In the genomic region with DNA sequence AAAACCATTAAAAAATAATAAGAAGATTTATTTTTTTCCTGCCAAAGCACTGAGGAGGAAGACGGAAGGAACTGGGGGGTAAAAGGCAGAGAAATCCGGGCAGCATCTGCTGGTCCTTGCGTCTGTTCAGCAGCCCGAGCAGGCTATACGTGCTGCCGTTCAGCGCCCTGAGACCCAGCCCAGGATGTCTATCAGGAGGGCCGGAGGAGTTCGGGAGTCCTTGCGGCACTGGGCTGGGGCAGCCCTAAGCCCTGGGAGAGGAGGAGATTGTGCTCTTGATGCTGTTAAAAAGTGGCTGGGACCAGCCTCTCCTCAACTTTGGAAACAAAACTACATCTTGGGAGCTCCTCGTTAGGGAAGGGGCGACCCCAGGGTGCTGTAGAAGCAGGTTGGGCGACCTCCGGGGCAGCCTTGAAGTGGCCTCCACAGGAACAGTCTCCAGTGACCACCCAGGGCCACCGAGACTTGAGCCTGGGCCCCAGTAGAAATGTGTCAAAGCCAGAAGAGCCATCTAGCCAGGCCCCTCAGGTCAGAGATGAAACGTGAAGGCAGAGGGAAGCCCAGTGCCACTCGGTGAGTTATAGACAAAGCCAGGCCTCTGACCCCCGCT, we compare ENCODE assay signal across 8 cellular contexts. TPM values are rescaled to one million over a fixed set of nuclear protein-coding genes. Genes with fewer than 3 reads are reported as not detected.
DNase-seq lines count a peak whose midpoint lies in the region; ATAC-seq and TF ChIP-seq lines count a peak whose summit lies in the region.
"Had no signal": no experiment of that assay in that cellular context is flagged by ENCODE, and none has a peak within 500 bp of the region (broad histone marks: within the 10 kb centered on the region; RNA-seq: fewer than 3 reads in every experiment).

No MANE protein-coding gene starts in this region.

- H3K36me3 Mint-ChIP-seq in activated T-helper 1 cell treated with anti-CD3 and anti-CD28 coated beads, Interleukin-12 subunit alpha, Interleukin-12 subunit beta, Interleukin-2, Interleukin-4 antibody, amounts not matched to agents 30 ng/mL and 10 ng/mL and 1 ng/mL, durations not matched to agents 14 hours and 24 hours and 36 hours (ENCODE audit: low read depth), result peaks cover 1% of the 10 kb centered on the region

- CTCF ChIA-PET in IMR-90 (lab: Yijun Ruan, JAX), result interaction anchor here (0.7 to 1.5 kb wide), 2 partner anchors 31 to 147 kb away, joined by 3 to 7 read pairs; no protein-coding TSS in a partner anchor

- BruUV-seq in IMR-90 (replicated peaks; lab: Mats Ljungman, UMichigan), result no TSS peak

- no peak overlapping the region for H3K4me3 ChIP-seq in IMR-90 (ENCODE audit: insufficient read depth, low read depth, low read length)
- no peak overlapping the region for H3K4me3 ChIP-seq in left lung

- H3K14ac ChIP-seq in IMR-90 (replicated peaks; ENCODE audit: low read depth, low read length), result peak overlapping the region; percentile 68; the same call in 1 of the 2 replicates

- intact Hi-C loops in IMR-90 (cut with micrococcal nuclease), result loop anchor here (5.0 to 10.0 kb wide), 2 partner anchors 126 to 354 kb away; partner anchors contain the start of gene ZC2HC1C
- intact Hi-C loops in activated T-helper 1 cell treated with anti-CD3 and anti-CD28 coated beads, Interleukin-12 subunit alpha, Interleukin-12 subunit beta, Interleukin-2, Interleukin-4 antibody, amounts not matched to agents 30 ng/mL and 10 ng/mL and 1 ng/mL, durations not matched to agents 14 hours and 24 hours and 36 hours (cut with micrococcal nuclease), result loop anchor here (2.0 to 5.0 kb wide), 2 partner anchors 18 to 126 kb away; partner anchors contain the start of genes RPS6KL1 and ZC2HC1C
- intact Hi-C loops in left lung (cut with DNase I), result loop anchor here in 1 of 2 donors (10.0 kb wide), 1 partner anchor 144 kb away; no protein-coding TSS in a partner anchor

- TF ChIP-seq RAD21 in IMR-90 (IDR thresholded peaks at IDR 0.05; ENCODE audit: low read length), result no peak

- peaks cover 63% of the 10 kb centered on the region for H3K4me1 Mint-ChIP-seq in activated T-helper 1 cell treated with anti-CD3 and anti-CD28 coated beads, Interleukin-12 subunit alpha, Interleukin-12 subunit beta, Interleukin-2, Interleukin-4 antibody, amounts not matched to agents 30 ng/mL and 10 ng/mL and 1 ng/mL, durations not matched to agents 14 hours and 24 hours and 36 hours (ENCODE audit: low read depth)
- peaks cover 46% of the 10 kb centered on the region for H3K4me1 Mint-ChIP-seq in stimulated activated naive CD8-positive, alpha-beta T cell treated with anti-CD3 and anti-CD28 coated beads, Interleukin-15, amount 100 ng/mL, for 72 hours

- peak overlapping the region; percentile 91; the same call in 2 of the 3 replicates for H2BK15ac ChIP-seq in IMR-90 (ENCODE audit: low read depth, low read length)

- dilution Hi-C loops in IMR-90 (cut with HindIII; ENCODE audit: low sequenced_read_pairs, unreplicated experiment), result no loop called here

- peak overlapping the region; percentile 59 to 85 for H4K8ac ChIP-seq in IMR-90 (ENCODE audit: low read depth in 2 of 2, low read length in 2 of 2)

- peak overlapping the region; percentile 54 for H4K91ac ChIP-seq in IMR-90 (ENCODE audit: insufficient read depth, low read depth, low read length)

- in situ Hi-C loops in IMR-90 (cut with MboI; ENCODE audit: low sequenced_read_pairs), result no loop called here

- H3K36me3 ChIP-seq in IMR-90 (ENCODE audit: control insufficient read depth, insufficient read depth, low read length) (no peaks in the 10 kb centered on the region), left lung (no peaks in the 10 kb centered on the region)

- POLR2A ChIA-PET in IMR-90 (lab: Charles Lee; ENCODE audit: unreplicated experiment), result interaction anchor here (0.6 to 1.0 kb wide), 2 partner anchors 13 to 128 kb away, joined by 3 read pairs; partner anchors contain the start of gene ZC2HC1C

- no peak overlapping the region for H3K4me2 ChIP-seq in IMR-90 (ENCODE audit: low read depth, low read length)

- peaks cover 13% of the 10 kb centered on the region for H3K9me3 Mint-ChIP-seq in activated T-helper 1 cell treated with anti-CD3 and anti-CD28 coated beads, Interleukin-12 subunit alpha, Interleukin-12 subunit beta, Interleukin-2, Interleukin-4 antibody, amounts not matched to agents 30 ng/mL and 10 ng/mL and 1 ng/mL, durations not matched to agents 14 hours and 24 hours and 36 hours
- peaks cover 0 to 8% of the 10 kb centered on the region in 2 donors for H3K9me3 Mint-ChIP-seq in stimulated activated naive CD8-positive, alpha-beta T cell treated with anti-CD3 and anti-CD28 coated beads, Interleukin-15, amount 100 ng/mL, for 72 hours

- peak overlapping the region; percentile 90 for H3K4ac ChIP-seq in IMR-90 (ENCODE audit: low read depth, low read length)

- peaks cover 18% of the 10 kb centered on the region for H3K9me1 ChIP-seq in IMR-90 (ENCODE audit: insufficient read depth, low read length)

- H3K23ac ChIP-seq in IMR-90 (ENCODE audit: low read depth, low read length), result no peak overlapping the region; the same call in 1 of the 2 replicates

- peak overlapping the region; percentile 92 for H2AFZ ChIP-seq in IMR-90 (replicated peaks; ENCODE audit: low read length, poor library complexity)

- WGBS in IMR-90 (ENCODE audit: extremely low coverage in 2 of 2, insufficient read length in 1 of 2), 2 experiments, result no CpG with 5 or more reads among the region's 18 CpGs

- H3K27me3 Mint-ChIP-seq in activated T-helper 1 cell treated with anti-CD3 and anti-CD28 coated beads, Interleukin-12 subunit alpha, Interleukin-12 subunit beta, Interleukin-2, Interleukin-4 antibody, amounts not matched to agents 30 ng/mL and 10 ng/mL and 1 ng/mL, durations not matched to agents 14 hours and 24 hours and 36 hours (ENCODE audit: insufficient read depth), result no peaks in the 10 kb centered on the region
- peaks cover 2% of the 10 kb centered on the region for H3K27me3 Mint-ChIP-seq in stimulated activated naive CD8-positive, alpha-beta T cell treated with anti-CD3 and anti-CD28 coated beads, Interleukin-15, amount 100 ng/mL, for 72 hours

- H3K79me1 ChIP-seq in IMR-90 (ENCODE audit: low read depth in 1 of 2, low read length in 2 of 2), result no peaks in the 10 kb centered on the region

- H2BK20ac ChIP-seq in IMR-90 (ENCODE audit: low read depth, low read length), result peak overlapping the region; percentile 92

- TF ChIP-seq CTCF in IMR-90 (conservative IDR thresholded peaks at IDR 0.05; ENCODE audit: low read depth, low read length) (no peak), left lung (IDR thresholded peaks at IDR 0.05) (no peak)

- H4K5ac ChIP-seq in IMR-90 (ENCODE audit: low read depth, low read length), result peak overlapping the region; percentile 43; the same call in 1 of the 2 replicates

- peak overlapping the region; percentile 60 for H2BK5ac ChIP-seq in IMR-90 (ENCODE audit: low read depth, low read length, poor library complexity, severe bottlenecking)

- H3K9me3 ChIP-seq in IMR-90 (ENCODE audit: control insufficient read depth, insufficient read depth, low read length), result no peaks in the 10 kb centered on the region
- H3K9me3 ChIP-seq in left lung, result no peaks in the 10 kb centered on the region

- H3K4me3 Mint-ChIP-seq in activated T-helper 1 cell treated with anti-CD3 and anti-CD28 coated beads, Interleukin-12 subunit alpha, Interleukin-12 subunit beta, Interleukin-2, Interleukin-4 antibody, amounts not matched to agents 30 ng/mL and 10 ng/mL and 1 ng/mL, durations not matched to agents 14 hours and 24 hours and 36 hours, result peak overlapping the region; percentile 79
- H3K4me3 Mint-ChIP-seq in stimulated activated naive CD8-positive, alpha-beta T cell treated with anti-CD3 and anti-CD28 coated beads, Interleukin-15, amount 100 ng/mL, for 72 hours, result peak overlapping the region; percentile 77 to 84

- H3K27me3 ChIP-seq in IMR-90 (ENCODE audit: control insufficient read depth, insufficient read depth, low read length), result no peaks in the 10 kb centered on the region
- no peaks in the 10 kb centered on the region for H3K27me3 ChIP-seq in left lung

- no peaks in the 10 kb centered on the region for H4K20me1 ChIP-seq in IMR-90 (ENCODE audit: insufficient read depth, low read length)

- H3K27ac ChIP-seq in IMR-90 (ENCODE audit: insufficient read depth, low read length) (no peak overlapping the region), left lung (peak overlapping the region; percentile 84 to 88)

- H3K4me1 ChIP-seq in IMR-90 (ENCODE audit: control insufficient read depth, insufficient read depth, low read length) (peaks cover 21% of the 10 kb centered on the region), left lung (peaks cover 18 to 59% of the 10 kb centered on the region in 2 donors)

- peak overlapping the region; percentile 87 for H2AK9ac ChIP-seq in IMR-90 (replicated peaks; ENCODE audit: low read depth, low read length, poor library complexity)

- no peak overlapping the region for H3K9ac ChIP-seq in IMR-90 (ENCODE audit: low read depth, low read length)

- TF ChIP-seq POLR2A in IMR-90 (IDR thresholded peaks at IDR 0.05; ENCODE audit: low read depth, low read length), result no peak

- peak overlapping the region; percentile 87 for H2BK120ac ChIP-seq in IMR-90 (ENCODE audit: low read depth, low read length)

- peak overlapping the region; percentile 95 for H2AK5ac ChIP-seq in IMR-90 (ENCODE audit: low read depth, low read length)

- peak overlapping the region; percentile 89 for H3K27ac Mint-ChIP-seq in activated T-helper 1 cell treated with anti-CD3 and anti-CD28 coated beads, Interleukin-12 subunit alpha, Interleukin-12 subunit beta, Interleukin-2, Interleukin-4 antibody, amounts not matched to agents 30 ng/mL and 10 ng/mL and 1 ng/mL, durations not matched to agents 14 hours and 24 hours and 36 hours
- H3K27ac Mint-ChIP-seq in stimulated activated naive CD8-positive, alpha-beta T cell treated with anti-CD3 and anti-CD28 coated beads, Interleukin-15, amount 100 ng/mL, for 72 hours, result peak overlapping the region; percentile 97

- DNase-seq in IMR-90 (no peak), left lung (peak in 1 of 2 donors; percentile 55), HT-29 (ENCODE audit: low spot score) (no peak), foreskin melanocyte (no peak)
- no peak for DNase-seq in activated T-helper 1 cell treated with anti-CD3 and anti-CD28 coated beads, Interleukin-12 subunit alpha, Interleukin-12 subunit beta, Interleukin-2, Interleukin-4 antibody, amounts not matched to agents 30 ng/mL and 10 ng/mL and 1 ng/mL, durations not matched to agents 14 hours and 24 hours and 36 hours (ENCODE audit: low spot score)
- no peak for DNase-seq in stimulated activated naive CD8-positive, alpha-beta T cell treated with anti-CD3 and anti-CD28 coated beads, Interleukin-15, amount 100 ng/mL, for 72 hours
- DNase-seq: NCI-H1417 had no signal

- peak overlapping the region; percentile 68 for H3K18ac ChIP-seq in IMR-90 (ENCODE audit: low read depth, low read length)

- H3K56ac ChIP-seq in IMR-90 (ENCODE audit: extremely low read depth, insufficient read depth, low read length), result no peak overlapping the region

- ATAC-seq in IMR-90 (ENCODE audit: low read depth) (no peak), left lung (no peak), HG03039 (IDR thresholded peaks at IDR 0.05; ENCODE audit: unreplicated experiment) (no peak)
- ATAC-seq in stimulated activated naive CD8-positive, alpha-beta T cell treated with anti-CD3 and anti-CD28 coated beads, Interleukin-15, amount 100 ng/mL, for 72 hours, result peak; percentile 2

RNA-seq across cellular contexts. Expression of gene PGF, which starts 14.3 kb away (rescaled TPM):
- total RNA-seq in IMR-90 (2012; rRNA removed), result 0.28 and 0.36 TPM in 2 replicates
- 0.39 and 0.42 TPM in 2 replicates for polyA plus RNA-seq in IMR-90 (2012; rRNA removed)
- 0.21 and 1.0 TPM in 2 replicates for polyA plus RNA-seq in IMR-90 (2012; cell fraction: cytosol; rRNA removed)
- polyA plus RNA-seq in IMR-90 (2012; cell fraction: nucleus; rRNA removed; ENCODE audit: low replicate concordance), result 0.28 and 0.52 TPM in 2 replicates
- total RNA-seq in activated T-helper 1 cell treated with anti-CD3 and anti-CD28 coated beads, Interleukin-12 subunit alpha, Interleukin-12 subunit beta, Interleukin-2, Interleukin-4 antibody, amounts not matched to agents 30 ng/mL and 10 ng/mL and 1 ng/mL, durations not matched to agents 14 hours and 24 hours and 36 hours, result 0.22 and 0.41 TPM in 2 replicates
- total RNA-seq in left lung, result 1 to 10 TPM; 3.4 to 4.6 TPM
- total RNA-seq in HT-29 (2014; rRNA removed; shearing (Covaris generic)), result 1.5 and 1.8 TPM in 2 replicates

RNA-seq across cellular contexts. Expression of gene RPS6KL1, which starts 18.0 kb away (rescaled TPM):
- total RNA-seq in IMR-90 (2012; rRNA removed), result 0.72 and 1.1 TPM in 2 replicates
- polyA plus RNA-seq in IMR-90 (2012; rRNA removed), result 1.2 and 1.7 TPM in 2 replicates
- polyA plus RNA-seq in IMR-90 (2012; cell fraction: cytosol; rRNA removed), result 0.44 and 0.67 TPM in 2 replicates
- polyA plus RNA-seq in IMR-90 (2012; cell fraction: nucleus; rRNA removed; ENCODE audit: low replicate concordance), result 3.6 and 5.3 TPM in 2 replicates
- 10.8 and 11.6 TPM in 2 replicates for total RNA-seq in activated T-helper 1 cell treated with anti-CD3 and anti-CD28 coated beads, Interleukin-12 subunit alpha, Interleukin-12 subunit beta, Interleukin-2, Interleukin-4 antibody, amounts not matched to agents 30 ng/mL and 10 ng/mL and 1 ng/mL, durations not matched to agents 14 hours and 24 hours and 36 hours
- total RNA-seq in left lung, result 1 to 10 TPM; 5.6 to 6.7 TPM
- 9.4 and 17.4 TPM in 2 replicates for total RNA-seq in HT-29 (2014; rRNA removed; shearing (Covaris generic))

RNA-seq across cellular contexts. Expression of gene DLST, which starts 59.3 kb away (rescaled TPM):
- total RNA-seq in IMR-90 (2012; rRNA removed) (58.6 and 63.0 TPM in 2 replicates), left lung (10 to 100 TPM; 88.3 to 98.6 TPM)
- 119 and 132 TPM in 2 replicates for polyA plus RNA-seq in IMR-90 (2012; rRNA removed)
- polyA plus RNA-seq in IMR-90 (2012; cell fraction: cytosol; rRNA removed), result 71.7 and 111 TPM in 2 replicates
- polyA plus RNA-seq in IMR-90 (2012; cell fraction: nucleus; rRNA removed; ENCODE audit: low replicate concordance), result 85.7 and 132 TPM in 2 replicates
- 98.9 and 107 TPM in 2 replicates for total RNA-seq in activated T-helper 1 cell treated with anti-CD3 and anti-CD28 coated beads, Interleukin-12 subunit alpha, Interleukin-12 subunit beta, Interleukin-2, Interleukin-4 antibody, amounts not matched to agents 30 ng/mL and 10 ng/mL and 1 ng/mL, durations not matched to agents 14 hours and 24 hours and 36 hours
- total RNA-seq in HT-29 (2014; rRNA removed; shearing (Covaris generic)), result 31.9 and 35.2 TPM in 2 replicates
